Comparison of ENCODE assay signal across 3 cellular contexts in genomic region chr19:11458236-11458900, GRCh38.
A peak's percentile ranks its signal among the peaks of the same experiment; 100 is the strongest.
TF ChIP-seq lines count a peak whose summit lies in the region.

No MANE protein-coding gene starts in this region.

TF ChIP-seq in SK-N-SH, 30 proteins besides CTCF, POLR2A, EP300 and RAD21:
- TF ChIP-seq SMC3 (IDR thresholded peaks at IDR 0.05; ENCODE audit: low read depth, low read length) (no peak), ZBTB33 (IDR thresholded peaks at IDR 0.05; ENCODE audit: borderline replicate concordance, low read depth) (no peak), GATA2 (CRISPR knock-in tag; IDR thresholded peaks at IDR 0.05) (no peak), IRF3 (IDR thresholded peaks at IDR 0.05; ENCODE audit: low read depth, low read length) (no peak), NFIC (IDR thresholded peaks at IDR 0.05; ENCODE audit: borderline replicate concordance) (no peak), ELF1 (IDR thresholded peaks at IDR 0.05) (no peak), USF2 (IDR thresholded peaks at IDR 0.05; ENCODE audit: borderline replicate concordance, low read depth, low read length) (no peak)
TF ChIP-seq in SK-N-SH: peak in this region for 0.

TF ChIP-seq in SK-N-SH treated with all-trans-retinoic acid at 6 μM for 48 hours, 23 proteins besides CTCF, POLR2A, EP300 and RAD21:
- TF ChIP-seq POU6F1 (CRISPR knock-in tag; IDR thresholded peaks at IDR 0.05; ENCODE audit: borderline replicate concordance, low read depth), result no peak
- TF ChIP-seq GLIS3 (CRISPR knock-in tag; IDR thresholded peaks at IDR 0.05), result no peak
- no peak for TF ChIP-seq PATZ1 (CRISPR knock-in tag; IDR thresholded peaks at IDR 0.05; ENCODE audit: borderline replicate concordance)
- TF ChIP-seq ARNTL (CRISPR knock-in tag; IDR thresholded peaks at IDR 0.05; ENCODE audit: borderline replicate concordance, low read depth), result no peak
- no peak for TF ChIP-seq ZNF8 (CRISPR knock-in tag; IDR thresholded peaks at IDR 0.05)
- no peak for TF ChIP-seq TOX (CRISPR knock-in tag; IDR thresholded peaks at IDR 0.05; ENCODE audit: borderline replicate concordance)
- no peak for TF ChIP-seq RARB (CRISPR knock-in tag; IDR thresholded peaks at IDR 0.05)
- TF ChIP-seq ZFP3 (CRISPR knock-in tag; IDR thresholded peaks at IDR 0.05), result no peak
- no peak for TF ChIP-seq ESRRG (CRISPR knock-in tag; IDR thresholded peaks at IDR 0.05)
- TF ChIP-seq CSDC2 (CRISPR knock-in tag; IDR thresholded peaks at IDR 0.05), result no peak
- TF ChIP-seq CREB5 (CRISPR knock-in tag; IDR thresholded peaks at IDR 0.05; ENCODE audit: low read depth), result no peak
- no peak for TF ChIP-seq TCF4 (CRISPR knock-in tag; IDR thresholded peaks at IDR 0.05; ENCODE audit: borderline replicate concordance)
- TF ChIP-seq ZNF565 (CRISPR knock-in tag; conservative IDR thresholded peaks at IDR 0.05; ENCODE audit: low read depth), result no peak

TF ChIP-seq in K562, 482 proteins besides CTCF, POLR2A, EP300 and RAD21:
- no peak for TF ChIP-seq KDM2B (CRISPR knock-in tag; IDR thresholded peaks at IDR 0.05)
- no peak for TF ChIP-seq ZNF79 (CRISPR knock-in tag; IDR thresholded peaks at IDR 0.05; ENCODE audit: low read depth)
- TF ChIP-seq ZNF354B (CRISPR knock-in tag; IDR thresholded peaks at IDR 0.05), result no peak
- TF ChIP-seq ADNP (tag; IDR thresholded peaks at IDR 0.05), result peak; percentile 66; the same call in 1 of the 2 replicates
- no peak for TF ChIP-seq CCAR2 (IDR thresholded peaks at IDR 0.05; ENCODE audit: low read depth, low read length)
- TF ChIP-seq FOXA1 (IDR thresholded peaks at IDR 0.05; ENCODE audit: borderline replicate concordance), result no peak
- no peak for TF ChIP-seq BRCA1 (IDR thresholded peaks at IDR 0.05)
- TF ChIP-seq BRCA1 (CRISPR knock-in tag; IDR thresholded peaks at IDR 0.05), result no peak
- 0 out of 2 replicates have a peak, but pooled peaks have one; percentile 3 for TF ChIP-seq ZNF121 (CRISPR knock-in tag; conservative IDR thresholded peaks at IDR 0.05)
- no peak for TF ChIP-seq ZNF274 (IDR thresholded peaks at IDR 0.05; ENCODE audit: borderline replicate concordance, low read depth, low read length)
- TF ChIP-seq OTX1 (CRISPR knock-in tag; IDR thresholded peaks at IDR 0.05), result no peak
- no peak for TF ChIP-seq CEBPB (tag; IDR thresholded peaks at IDR 0.05)
- TF ChIP-seq BMI1 (IDR thresholded peaks at IDR 0.05; ENCODE audit: low read length), result no peak
- peak; percentile 52 for TF ChIP-seq PKNOX1 (IDR thresholded peaks at IDR 0.05)
- no peak for TF ChIP-seq THRB (CRISPR knock-in tag; conservative IDR thresholded peaks at IDR 0.05)
- TF ChIP-seq USF1 (CRISPR knock-in tag; IDR thresholded peaks at IDR 0.05), result 0 out of 2 replicates have a peak, but pooled peaks have one; percentile 43
- TF ChIP-seq FOXM1 (IDR thresholded peaks at IDR 0.05; ENCODE audit: low read depth), result no peak
- TF ChIP-seq FOXM1 (CRISPR knock-in tag; IDR thresholded peaks at IDR 0.05; ENCODE audit: low read depth), result no peak
- TF ChIP-seq RBM25 (IDR thresholded peaks at IDR 0.05; ENCODE audit: low read depth, low read length, severe bottlenecking), result peak; percentile 64
- peak; percentile 88 for TF ChIP-seq BCOR (IDR thresholded peaks at IDR 0.05)
- no peak for TF ChIP-seq HIVEP1 (CRISPR knock-in tag; IDR thresholded peaks at IDR 0.05)
- no peak for TF ChIP-seq CBX2 (IDR thresholded peaks at IDR 0.05; ENCODE audit: insufficient read depth, low read length, poor library complexity, severe bottlenecking)
- peak; percentile 68 to 78 for TF ChIP-seq KDM1A (IDR thresholded peaks at IDR 0.05)
- 0 out of 2 replicates have a peak, but pooled peaks have one; percentile 18 for TF ChIP-seq CTBP1 (IDR thresholded peaks at IDR 0.05; ENCODE audit: borderline replicate concordance)
- no peak for TF ChIP-seq PCBP1 (IDR thresholded peaks at IDR 0.05; ENCODE audit: low read depth, low read length, poor library complexity, severe bottlenecking)
- TF ChIP-seq ZBTB7A (IDR thresholded peaks at IDR 0.05; ENCODE audit: borderline replicate concordance, control insufficient read depth, low read depth, low read length), result no peak
- TF ChIP-seq NFIX (CRISPR knock-in tag; IDR thresholded peaks at IDR 0.05; ENCODE audit: low read depth), result no peak
- TF ChIP-seq SREBF1 (IDR thresholded peaks at IDR 0.05; ENCODE audit: borderline replicate concordance, low read depth, low read length), result no peak
- TF ChIP-seq ZBTB9 (CRISPR knock-in tag; IDR thresholded peaks at IDR 0.05), result no peak
- peak; percentile 34 for TF ChIP-seq MEIS2 (IDR thresholded peaks at IDR 0.05; ENCODE audit: partially characterized antibody)
- no peak for TF ChIP-seq FOSL1 (tag; conservative IDR thresholded peaks at IDR 0.05)
- TF ChIP-seq ZNF511 (CRISPR knock-in tag; IDR thresholded peaks at IDR 0.05), result no peak
- no peak for TF ChIP-seq L3MBTL2 (IDR thresholded peaks at IDR 0.05)
- no peak for TF ChIP-seq ZNF395 (CRISPR knock-in tag; IDR thresholded peaks at IDR 0.05)
- TF ChIP-seq SRSF3 (IDR thresholded peaks at IDR 0.05; ENCODE audit: insufficient read depth, low read length), result no peak
- no peak for TF ChIP-seq MYBL2 (IDR thresholded peaks at IDR 0.05; ENCODE audit: low read depth)
- no peak for TF ChIP-seq MYBL2 (CRISPR knock-in tag; IDR thresholded peaks at IDR 0.05; ENCODE audit: borderline replicate concordance)
- no peak for TF ChIP-seq ETS2 (tag; IDR thresholded peaks at IDR 0.05; ENCODE audit: borderline replicate concordance, poor library complexity, severe bottlenecking)
- 0 out of 2 replicates have a peak, but pooled peaks have one; percentile 54 for TF ChIP-seq SMARCA5 (IDR thresholded peaks at IDR 0.05)
- no peak for TF ChIP-seq ZNF324 (CRISPR knock-in tag; IDR thresholded peaks at IDR 0.05)
- no peak for TF ChIP-seq ZBTB49 (CRISPR knock-in tag; IDR thresholded peaks at IDR 0.05; ENCODE audit: borderline replicate concordance)
- TF ChIP-seq HDAC2 (IDR thresholded peaks at IDR 0.05), result peak; percentile 52; the same call in 1 of the 2 replicates
